16 cellular contexts compared by ENCODE assay signal in the genomic region with DNA sequence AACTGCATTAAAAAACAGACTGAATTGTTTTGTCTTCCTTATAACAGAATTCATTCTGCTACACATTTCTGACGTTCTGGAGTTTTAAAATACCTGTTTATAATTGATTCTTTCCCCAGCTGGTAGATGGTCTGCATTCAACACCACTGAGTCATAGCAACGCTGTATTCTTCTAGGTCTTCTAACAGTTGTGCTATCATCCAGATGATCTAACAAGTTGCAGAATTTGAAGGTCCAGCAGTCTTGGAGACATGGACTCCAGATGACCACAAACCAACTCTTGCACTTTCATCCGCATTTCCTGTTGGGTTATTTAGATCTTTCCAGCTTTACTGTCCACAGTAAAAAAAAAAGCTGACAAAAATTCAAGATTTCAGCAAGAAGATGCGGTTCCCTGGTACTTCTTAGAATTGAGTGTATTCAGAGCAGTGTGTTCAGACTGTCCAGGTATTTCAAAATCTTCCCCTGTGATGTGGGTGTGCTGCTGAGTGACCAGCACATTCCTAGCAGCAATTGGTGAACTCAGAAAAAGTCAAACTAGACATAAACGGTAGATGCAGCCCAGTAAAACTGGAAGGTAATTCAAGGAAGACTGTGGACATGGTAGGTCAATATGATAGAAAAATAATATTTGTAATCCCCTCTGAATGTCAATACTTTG. TPM values are rescaled to one million over a fixed set of nuclear protein-coding genes. Genes with fewer than 3 reads are reported as not detected.
A peak's percentile ranks its signal among the peaks of the same experiment; 100 is the strongest.
DNase-seq lines count a peak whose midpoint lies in the region; ATAC-seq, FAIRE-seq and TF ChIP-seq lines count a peak whose summit lies in the region.
"Had no signal": no experiment of that assay in that cellular context is flagged by ENCODE, and none has a peak within 500 bp of the region (broad histone marks: within the 10 kb centered on the region; RNA-seq: fewer than 3 reads in every experiment).

No MANE protein-coding gene starts in this region.

- peak overlapping the region; percentile 21 for H3K27ac ChIP-seq in ACC112 (ENCODE audit: low read depth, low read length)
- H3K27ac ChIP-seq: C4-2B, foreskin keratinocyte had no signal

- peaks cover 32% of the 10 kb centered on the region for H3K4me1 ChIP-seq in ACC112 (ENCODE audit: control insufficient read depth, insufficient read depth, low read length, unreplicated experiment)
- H3K4me1 ChIP-seq: foreskin keratinocyte had no signal

- no peak overlapping the region for H3K4me3 ChIP-seq in ACC112 (ENCODE audit: low read depth, low read length)

- FAIRE-seq in GM12891 (lab: Jason Lieb, UNC): peak; percentile 71
- FAIRE-seq: keratinocyte had no signal

- TF ChIP-seq POLR2A in GM12891 (IDR thresholded peaks at IDR 0.05; ENCODE audit: low read depth, low read length): no peak

- peaks cover 47% of the 10 kb centered on the region for H3K36me3 ChIP-seq in ACC112 (ENCODE audit: insufficient read depth, low read length)

- no peaks in the 10 kb centered on the region for H3K27me3 ChIP-seq in ACC112 (ENCODE audit: insufficient read depth, low read length)
- H3K27me3 ChIP-seq: foreskin keratinocyte had no signal

- DNase-seq in GM12891 (ENCODE audit: insufficient read length, low spot score) (no peak), amniotic stem cell (lab: John Stamatoyannopoulos, UW) (peak; percentile 46), kidney tubule cell (ENCODE audit: low spot score) (peak; percentile 66), NCI-H1092 (lab: John Stamatoyannopoulos, UW) (no peak), islet precursor cell (no peak)
- DNase-seq: activated naive CD8-positive, alpha-beta T cell treated with anti-CD3 and anti-CD28 coated beads, Interleukin-2, amount 50 U/mL, for 24 hours; foreskin keratinocyte; GDM1; NCI-H146; NCI-H526; stimulated activated CD4-positive, alpha-beta T cell treated with anti-CD3 and anti-CD28 coated beads, Interleukin-2, amount 100 ng/mL, for 48 hours had no signal

- ATAC-seq in GM19324 (IDR thresholded peaks at IDR 0.05; ENCODE audit: low FRiP score, unreplicated experiment) (no peak), GM21825 (IDR thresholded peaks at IDR 0.05; ENCODE audit: unreplicated experiment) (no peak)
- ATAC-seq: activated naive CD8-positive, alpha-beta T cell treated with anti-CD3 and anti-CD28 coated beads, Interleukin-2, amount 50 U/mL, for 24 hours; foreskin keratinocyte had no signal

- peaks cover 16% of the 10 kb centered on the region for H3K79me2 ChIP-seq in ACC112 (ENCODE audit: control insufficient read depth, insufficient read depth, low read length, unreplicated experiment)

- H2AFZ ChIP-seq in ACC112 (ENCODE audit: low read length, unreplicated experiment): no peak overlapping the region

TF ChIP-seq in GM12891, 5 proteins besides CTCF, POLR2A, EP300 and RAD21:
- TF ChIP-seq PAX5 (IDR thresholded peaks at IDR 0.05; ENCODE audit: insufficient read depth, low read length, severe bottlenecking) (no peak), TAF1 (IDR thresholded peaks at IDR 0.05; ENCODE audit: low read depth, low read length) (no peak), POLR2AphosphoS5 (IDR thresholded peaks at IDR 0.05; ENCODE audit: low read depth, low read length) (no peak), POU2F2 (IDR thresholded peaks at IDR 0.05; ENCODE audit: low read depth, low read length) (no peak), SPI1 (IDR thresholded peaks at IDR 0.05; ENCODE audit: low read depth, low read length) (no peak)

RNA-seq across cellular contexts. Expression of gene CSNK1A1, which starts 50.2 kb away (rescaled TPM):
- 64.7 TPM for polyA plus RNA-seq in GM12891 (2012; ENCODE audit: low read depth, missing spikeins)

Comparison
In these comparisons a context has a peak if more than half of its experiments do, and no peak if none do; other contexts are left out.
1. DNase-seq: peak in amniotic stem cell (single experiment) and kidney tubule cell (single experiment); none in GM12891 (single experiment), NCI-H1092 (single experiment) and islet precursor cell (single experiment).